In genomic region chr3:134928392-134928791, GRCh38 we compare ENCODE assay signal across 22 cellular contexts.
"Had no signal": no experiment of that assay in that cellular context is flagged by ENCODE, and none has a peak within 500 bp of the region (broad histone marks: within the 10 kb centered on the region; RNA-seq: fewer than 3 reads in every experiment).

No MANE protein-coding gene starts in this region.

- H3K9me3 Mint-ChIP-seq: nephron had no signal

- ATAC-seq: gastroesophageal sphincter, left colon, left ventricle myocardium superior, right lobe of liver had no signal

- H3K36me3 ChIP-seq: colonic mucosa, esophagus squamous epithelium, gastroesophageal sphincter, prostate gland, right lobe of liver, spleen, stomach had no signal

- H3K4me3 Mint-ChIP-seq: nephron had no signal

- H3K4me1 ChIP-seq: colonic mucosa, esophagus squamous epithelium, prostate gland, right lobe of liver, spleen, stomach had no signal

- DNase-seq: colonic mucosa; dermis blood vessel endothelial cell; esophagus squamous epithelium; foreskin fibroblast; glutamatergic neuron; kidney; left colon; left ventricle myocardium superior; mesenchymal stem cell; midbrain; occipital lobe; retina; right lobe of liver; spleen; stimulated activated naive CD4-positive, alpha-beta T cell; stomach; substantia nigra had no signal

- H3K27ac ChIP-seq: colonic mucosa, esophagus squamous epithelium, gastroesophageal sphincter, parathyroid adenoma, prostate gland, right lobe of liver, spleen, stomach had no signal

- H3K4me3 ChIP-seq: colonic mucosa, esophagus squamous epithelium, gastroesophageal sphincter, lung, prostate gland, right lobe of liver, spleen, stomach had no signal

- H3K9me3 ChIP-seq: colonic mucosa, esophagus squamous epithelium, prostate gland, right lobe of liver had no signal
